In genomic region chr5:130496215-130496614, GRCh38 we compare ENCODE assay signal across 1 cellular context.
TF ChIP-seq lines count a peak whose summit lies in the region.

No MANE protein-coding gene starts in this region.

TF ChIP-seq in GM23338, 12 proteins besides CTCF, POLR2A, EP300 and RAD21 (continued from another document):
- TF ChIP-seq REST (IDR thresholded peaks at IDR 0.05; ENCODE audit: unreplicated experiment) (no peak), POLR2AphosphoS5 (IDR thresholded peaks at IDR 0.05; ENCODE audit: low read depth) (no peak), ZNF114 (CRISPR knock-in tag; IDR thresholded peaks at IDR 0.05) (no peak), EZH2 (IDR thresholded peaks at IDR 0.05; ENCODE audit: low read depth, unreplicated experiment) (no peak)
